Comparison of ENCODE assay signal across 20 cellular contexts in genomic region chr18:55053976-55054375, GRCh38.
DNase-seq lines count a peak whose midpoint lies in the region; ATAC-seq, FAIRE-seq and TF ChIP-seq lines count a peak whose summit lies in the region.
"Had no signal": no experiment of that assay in that cellular context is flagged by ENCODE, and none has a peak within 500 bp of the region (broad histone marks: within the 10 kb centered on the region; RNA-seq: fewer than 3 reads in every experiment).

No MANE protein-coding gene starts in this region.

- FAIRE-seq in pancreas (lab: Jason Lieb, UNC): no peak
- FAIRE-seq: GM18507 had no signal

- no peak overlapping the region for H3K27ac ChIP-seq in pancreas
- H3K27ac ChIP-seq: KMS-11 had no signal

- no peak overlapping the region for H3K4me3 ChIP-seq in adipocyte (ENCODE audit: low read length)
- H3K4me3 ChIP-seq in pancreas: no peak overlapping the region

- ATAC-seq in pancreas: no peak
- ATAC-seq: Panc1, SK-N-SH treated with all-trans-retinoic acid at 6 μM for 48 hours had no signal

- intact Hi-C loops in pancreas (cut with DNase I): no loop called here

- peak; percentile 10 for DNase-seq in AG08395 (ENCODE audit: low spot score)
- DNase-seq in EL: peak; percentile 18
- DNase-seq in adipocyte (ENCODE audit: low read depth): peak; percentile 13
- peak; percentile 40 for DNase-seq in fibroblast of gingiva (ENCODE audit: low read depth)
- no peak for DNase-seq in pancreas
- no peak for DNase-seq in SHP77 (lab: John Stamatoyannopoulos, UW)
- no peak for DNase-seq in NCI-H446 (lab: John Stamatoyannopoulos, UW)
- DNase-seq in stimulated activated naive CD4-positive, alpha-beta T cell treated with Interleukin-2 at 50 U/mL for 16 hours (lab: John Stamatoyannopoulos, UW): no peak
- DNase-seq: CD4-positive, CD25-positive, alpha-beta regulatory T cell; DMS79; H7; NCI-H146; NCI-H2029; NCI-H2227 treated with DMSO at 0.1 percent for 48 hours; NCI-H510A treated with DMSO at 0.1 percent for 48 hours; NCI-H82 had no signal

- no peak overlapping the region for H3K9ac ChIP-seq in adipocyte (ENCODE audit: low read length)
- H3K9ac ChIP-seq: KMS-11 had no signal

- no peak for TF ChIP-seq CTCF in pancreas (IDR thresholded peaks at IDR 0.05)

- H3K4me1 ChIP-seq in adipocyte (ENCODE audit: control insufficient read depth, insufficient read depth, low read length) (peaks cover 4% of the 10 kb centered on the region), pancreas (no peaks in the 10 kb centered on the region)

- no peaks in the 10 kb centered on the region for H3K27me3 ChIP-seq in adipocyte (replicated peaks; ENCODE audit: control insufficient read depth, insufficient read depth, low read length)
- no peaks in the 10 kb centered on the region for H3K27me3 ChIP-seq in pancreas

- WGBS in pancreas, 2 donors: 74 to 83% methylated on average over 6 of the region's 6 CpGs

- H3K9me3 ChIP-seq in adipocyte (ENCODE audit: control insufficient read depth, low read length) (no peaks in the 10 kb centered on the region), pancreas (no peaks in the 10 kb centered on the region)

- H3K36me3 ChIP-seq in adipocyte (ENCODE audit: control insufficient read depth, insufficient read depth, low read length, severe bottlenecking) (no peaks in the 10 kb centered on the region), pancreas (no peaks in the 10 kb centered on the region)

Comparison
In these comparisons a context has a peak if more than half of its experiments do, and no peak if none do; other contexts are left out.
1. DNase-seq: peak in AG08395 (single experiment), EL (single experiment), adipocyte (single experiment) and fibroblast of gingiva (single experiment); none in pancreas (0 of 6), SHP77 (0 of 2), NCI-H446 (0 of 2) and stimulated activated naive CD4-positive, alpha-beta T cell treated with Interleukin-2 at 50 U/mL for 16 hours (single experiment).